Comparison of ENCODE assay signal across 11 cellular contexts in the genomic region with DNA sequence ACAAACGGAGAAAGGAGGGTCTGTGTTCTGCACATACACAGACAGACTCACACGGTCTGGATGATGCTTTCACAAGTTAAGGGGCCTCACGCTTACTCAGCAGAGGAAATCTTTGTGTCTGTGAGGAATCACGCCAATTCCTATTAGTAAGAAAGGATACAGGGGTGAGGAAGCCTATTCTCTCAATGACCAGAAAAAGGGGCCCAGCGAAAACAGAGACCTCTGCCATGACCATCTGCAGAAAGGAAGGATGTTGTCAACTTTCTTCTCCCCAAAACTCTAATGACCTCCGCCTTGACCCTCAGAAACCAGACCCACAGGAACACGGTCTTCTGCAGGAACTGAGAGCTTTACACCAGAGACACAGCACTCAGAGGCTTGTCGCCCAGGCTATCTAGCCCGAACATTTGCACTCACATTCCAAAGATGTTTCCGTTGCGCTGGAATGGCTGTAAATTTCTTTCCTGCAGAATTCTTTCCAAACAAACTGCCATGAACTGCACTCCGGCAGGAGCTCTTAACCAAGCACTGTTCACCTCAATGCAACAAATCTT.
A peak's percentile ranks its signal among the peaks of the same experiment; 100 is the strongest.
DNase-seq lines count a peak whose midpoint lies in the region; ATAC-seq, FAIRE-seq and TF ChIP-seq lines count a peak whose summit lies in the region.
"Had no signal": no experiment of that assay in that cellular context is flagged by ENCODE, and none has a peak within 500 bp of the region (broad histone marks: within the 10 kb centered on the region; RNA-seq: fewer than 3 reads in every experiment).

No MANE protein-coding gene starts in this region.

- WGBS in hepatocyte (ENCODE audit: low lambda C conversion rate, missing lambda C conversion rate) = 16% methylated on average over 12 of the region's 12 CpGs

- H3K4me3 ChIP-seq in astrocyte (ENCODE audit: insufficient read depth, low read depth, low read length) (peak overlapping the region; percentile 61), hepatocyte (no peak overlapping the region)

- H3K9ac ChIP-seq in astrocyte (ENCODE audit: low read length) = peak overlapping the region; percentile 84

- peak overlapping the region; percentile 25 for H2AFZ ChIP-seq in astrocyte (ENCODE audit: low read depth, low read length)
- no peak overlapping the region for H2AFZ ChIP-seq in hepatocyte

- H3K4me2 ChIP-seq in astrocyte (ENCODE audit: low read length) (peak overlapping the region; percentile 94), hepatocyte (peak overlapping the region; percentile 72)

- no peaks in the 10 kb centered on the region for H3K27me3 ChIP-seq in astrocyte (ENCODE audit: insufficient read depth, low read length)
- no peaks in the 10 kb centered on the region for H3K27me3 ChIP-seq in hepatocyte

- H3K27me3 Mint-ChIP-seq in astrocyte (ENCODE audit: low read depth, unreplicated experiment) = no peaks in the 10 kb centered on the region
- H3K27me3 Mint-ChIP-seq: stimulated activated naive CD8-positive, alpha-beta T cell treated with anti-CD3 and anti-CD28 coated beads, Interleukin-15, Interleukin-2, amounts not matched to agents 100 ng/mL and 50 ng/mL, for 24 hours had no signal

- no peaks in the 10 kb centered on the region for H3K36me3 ChIP-seq in astrocyte (ENCODE audit: insufficient read depth, low read length)
- H3K36me3 ChIP-seq in hepatocyte (replicated peaks; ENCODE audit: insufficient read depth, low read depth) = no peaks in the 10 kb centered on the region

- H3K36me3 Mint-ChIP-seq in astrocyte (ENCODE audit: low read depth, unreplicated experiment) = peaks cover 2% of the 10 kb centered on the region

- peak overlapping the region; percentile 96 for H3K27ac Mint-ChIP-seq in astrocyte (ENCODE audit: unreplicated experiment)
- H3K27ac Mint-ChIP-seq: stimulated activated naive CD8-positive, alpha-beta T cell treated with anti-CD3 and anti-CD28 coated beads, Interleukin-15, Interleukin-2, amounts not matched to agents 100 ng/mL and 50 ng/mL, for 24 hours had no signal

- peak; percentile 93 for DNase-seq in EH (ENCODE audit: low read depth)
- DNase-seq in astrocyte (ENCODE audit: low read depth) = peak; percentile 90
- peak; percentile 48 for DNase-seq in hepatocyte (ENCODE audit: low spot score)
- DNase-seq in renal cortical epithelial cell (ENCODE audit: low read depth) = peak; percentile 69
- no peak for DNase-seq in SKM-1 (lab: John Stamatoyannopoulos, UW; ENCODE audit: unreplicated experiment)
- no peak for DNase-seq in stimulated activated naive CD4-positive, alpha-beta T cell (lab: John Stamatoyannopoulos, UW)
- DNase-seq: activated CD4-positive, alpha-beta T cell treated with anti-CD3 and anti-CD28 coated beads, Interleukin-2, amount 50 U/mL, for 48 hours; NCI-H187 treated with DMSO at 0.1 percent for 48 hours had no signal

- peaks cover 69% of the 10 kb centered on the region for H3K4me1 Mint-ChIP-seq in astrocyte (ENCODE audit: low read depth, unreplicated experiment)

- peak; percentile 92 for FAIRE-seq in astrocyte (lab: Jason Lieb, UNC)

- H3K27ac ChIP-seq in astrocyte (ENCODE audit: low read depth, low read length) (peak overlapping the region; percentile 89), hepatocyte (peak overlapping the region; percentile 84)

- peak overlapping the region; percentile 68 for H3K4me3 Mint-ChIP-seq in astrocyte (ENCODE audit: unreplicated experiment)
- H3K4me3 Mint-ChIP-seq: stimulated activated naive CD8-positive, alpha-beta T cell treated with anti-CD3 and anti-CD28 coated beads, Interleukin-15, Interleukin-2, amounts not matched to agents 100 ng/mL and 50 ng/mL, for 24 hours had no signal

- no peaks in the 10 kb centered on the region for H3K9me3 ChIP-seq in astrocyte (ENCODE audit: insufficient read depth, low read depth, low read length)
- no peaks in the 10 kb centered on the region for H3K9me3 ChIP-seq in hepatocyte (ENCODE audit: low read depth)

- ATAC-seq in GM18861 (IDR thresholded peaks at IDR 0.05; ENCODE audit: unreplicated experiment) (no peak), GM19328 (IDR thresholded peaks at IDR 0.05; ENCODE audit: unreplicated experiment) (no peak)

- no peaks in the 10 kb centered on the region for H3K9me3 Mint-ChIP-seq in astrocyte (ENCODE audit: unreplicated experiment)
- H3K9me3 Mint-ChIP-seq: stimulated activated naive CD8-positive, alpha-beta T cell treated with anti-CD3 and anti-CD28 coated beads, Interleukin-15, Interleukin-2, amounts not matched to agents 100 ng/mL and 50 ng/mL, for 24 hours had no signal

- TF ChIP-seq CTCF in astrocyte (IDR thresholded peaks at IDR 0.05; ENCODE audit: insufficient read depth, low read depth, low read length) = no peak
- no peak for TF ChIP-seq CTCF in hepatocyte (IDR thresholded peaks at IDR 0.05; ENCODE audit: poor library complexity)

- no peaks in the 10 kb centered on the region for H3K9me2 ChIP-seq in hepatocyte (replicated peaks; ENCODE audit: insufficient read depth)

- H3K4me1 ChIP-seq in astrocyte (ENCODE audit: insufficient read depth, low read length) (peaks cover 50% of the 10 kb centered on the region), hepatocyte (ENCODE audit: insufficient read depth) (peaks cover 16% of the 10 kb centered on the region)

- H3K79me2 ChIP-seq in astrocyte (ENCODE audit: insufficient read depth, low read length) (peaks cover 82% of the 10 kb centered on the region), hepatocyte (peaks cover 35% of the 10 kb centered on the region)

- no peaks in the 10 kb centered on the region for H4K20me1 ChIP-seq in astrocyte (ENCODE audit: insufficient read depth, low read length)
- H4K20me1 ChIP-seq in hepatocyte (ENCODE audit: insufficient read depth, poor library complexity, severe bottlenecking) = no peaks in the 10 kb centered on the region

Comparison
In these comparisons a context has a peak if more than half of its experiments do, and no peak if none do; other contexts are left out.
1. DNase-seq: peak in EH (single experiment), astrocyte (single experiment), hepatocyte (single experiment) and renal cortical epithelial cell (single experiment); none in SKM-1 (single experiment) and stimulated activated naive CD4-positive, alpha-beta T cell (0 of 6).